Comparison of ENCODE assay signal across 8 cellular contexts in the genomic region with DNA sequence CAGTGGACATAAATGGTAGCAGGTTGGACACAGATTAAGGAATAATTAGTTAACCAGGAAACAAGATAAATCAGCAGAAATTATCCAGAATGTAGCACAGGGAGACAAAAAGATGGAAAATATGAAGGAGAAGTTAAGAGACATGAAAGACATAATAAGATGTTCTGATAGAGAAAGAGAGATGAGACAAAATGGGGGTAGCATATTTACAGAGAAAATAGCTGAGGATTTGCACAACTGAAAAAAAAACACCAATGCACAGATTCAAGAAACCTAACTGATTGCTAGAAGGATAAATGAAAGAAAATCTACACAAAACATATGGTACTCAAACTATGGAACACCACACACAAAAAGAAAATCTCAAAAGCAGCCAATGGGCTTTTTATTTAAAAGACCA. TPM values are rescaled to one million over a fixed set of nuclear protein-coding genes. Genes with fewer than 3 reads are reported as not detected.
A peak's percentile ranks its signal among the peaks of the same experiment; 100 is the strongest.
DNase-seq lines count a peak whose midpoint lies in the region; ATAC-seq lines count a peak whose summit lies in the region.

No MANE protein-coding gene starts in this region.

- H3K4me3 Mint-ChIP-seq in activated CD4-positive, alpha-beta T cell treated with anti-CD3 and anti-CD28 coated beads for 36 hours = peak overlapping the region; percentile 67
- H3K4me3 Mint-ChIP-seq in activated CD4-positive, alpha-beta memory T cell treated with anti-CD3 and anti-CD28 coated beads, Interleukin-2, amount 10 ng/mL, durations not matched to agents 7 days and 5 days = peak overlapping the region; percentile 77
- H3K4me3 Mint-ChIP-seq in stimulated activated naive CD8-positive, alpha-beta T cell treated with anti-CD3 and anti-CD28 coated beads, Interleukin-15, amount 100 ng/mL, for 72 hours = peak overlapping the region; percentile 66 to 83

- ATAC-seq in activated CD4-positive, alpha-beta T cell treated with anti-CD3 and anti-CD28 coated beads for 36 hours = no peak
- ATAC-seq in stimulated activated naive CD8-positive, alpha-beta T cell treated with anti-CD3 and anti-CD28 coated beads, Interleukin-15, amount 100 ng/mL, for 72 hours = no peak

- no peak for DNase-seq in activated CD4-positive, alpha-beta T cell treated with anti-CD3 and anti-CD28 coated beads for 36 hours
- DNase-seq in activated CD4-positive, alpha-beta T cell treated with anti-CD3 and anti-CD28 coated beads, Interleukin-2, amount 50 U/mL, for 48 hours = no peak
- DNase-seq in activated CD4-positive, alpha-beta memory T cell treated with anti-CD3 and anti-CD28 coated beads, Interleukin-2, amount 10 ng/mL, durations not matched to agents 7 days and 5 days = no peak
- no peak for DNase-seq in stimulated activated naive CD8-positive, alpha-beta T cell treated with anti-CD3 and anti-CD28 coated beads, Interleukin-15, amount 100 ng/mL, for 72 hours
- DNase-seq in H4 (ENCODE audit: low spot score) = no peak
- DNase-seq in NCI-H2029 (lab: John Stamatoyannopoulos, UW) = no peak
- no peak for DNase-seq in NCI-H82 treated with DMSO at 0.1 percent for 48 hours (lab: John Stamatoyannopoulos, UW; ENCODE audit: unreplicated experiment)

- intact Hi-C loops in activated CD4-positive, alpha-beta T cell treated with anti-CD3 and anti-CD28 coated beads for 36 hours (cut with DNase I, micrococcal nuclease) = loop anchor here (1.0 to 5.0 kb wide), 3 partner anchors 17 to 34 kb away; a partner anchor contains a TSS

- H3K9ac ChIP-seq in iPS-15b (ENCODE audit: low read depth, low read length) = no peak overlapping the region

- no peaks in the 10 kb centered on the region for H3K36me3 Mint-ChIP-seq in activated CD4-positive, alpha-beta T cell treated with anti-CD3 and anti-CD28 coated beads for 36 hours (ENCODE audit: low read depth)
- no peaks in the 10 kb centered on the region for H3K36me3 Mint-ChIP-seq in activated CD4-positive, alpha-beta memory T cell treated with anti-CD3 and anti-CD28 coated beads, Interleukin-2, amount 10 ng/mL, durations not matched to agents 7 days and 5 days (ENCODE audit: low read depth)

- peaks cover 15% of the 10 kb centered on the region for H3K4me1 Mint-ChIP-seq in activated CD4-positive, alpha-beta T cell treated with anti-CD3 and anti-CD28 coated beads for 36 hours
- H3K4me1 Mint-ChIP-seq in activated CD4-positive, alpha-beta memory T cell treated with anti-CD3 and anti-CD28 coated beads, Interleukin-2, amount 10 ng/mL, durations not matched to agents 7 days and 5 days = peaks cover 26% of the 10 kb centered on the region
- H3K4me1 Mint-ChIP-seq in stimulated activated naive CD8-positive, alpha-beta T cell treated with anti-CD3 and anti-CD28 coated beads, Interleukin-15, amount 100 ng/mL, for 72 hours = peaks cover 21% of the 10 kb centered on the region

- no peaks in the 10 kb centered on the region for H3K9me3 Mint-ChIP-seq in activated CD4-positive, alpha-beta T cell treated with anti-CD3 and anti-CD28 coated beads for 36 hours (ENCODE audit: low read depth)
- H3K9me3 Mint-ChIP-seq in activated CD4-positive, alpha-beta memory T cell treated with anti-CD3 and anti-CD28 coated beads, Interleukin-2, amount 10 ng/mL, durations not matched to agents 7 days and 5 days = no peaks in the 10 kb centered on the region
- H3K9me3 Mint-ChIP-seq in stimulated activated naive CD8-positive, alpha-beta T cell treated with anti-CD3 and anti-CD28 coated beads, Interleukin-15, amount 100 ng/mL, for 72 hours = no peaks in the 10 kb centered on the region

- peaks cover 9% of the 10 kb centered on the region for H3K4me1 ChIP-seq in iPS-15b (ENCODE audit: control insufficient read depth, insufficient read depth, low read length)

- CTCF ChIA-PET in activated CD4-positive, alpha-beta T cell treated with anti-CD3 and anti-CD28 coated beads for 36 hours (lab: Charles Lee) = interaction anchor here (0.6 to 4.2 kb wide), 8 partner anchors 8 to 465 kb away, joined by 3 to 24 read pairs (median 4); no protein-coding TSS in a partner anchor
- CTCF ChIA-PET in activated CD4-positive, alpha-beta memory T cell treated with anti-CD3 and anti-CD28 coated beads, Interleukin-2, amount 10 ng/mL, durations not matched to agents 7 days and 5 days (lab: Charles Lee) = interaction anchor here (0.7 to 2.0 kb wide), 6 partner anchors 10 to 205 kb away, joined by 3 to 8 read pairs (median 4); no protein-coding TSS in a partner anchor

- POLR2A ChIA-PET in activated CD4-positive, alpha-beta T cell treated with anti-CD3 and anti-CD28 coated beads for 36 hours (lab: Charles Lee) = interaction anchor here (0.6 kb wide), 1 partner anchor 750 kb away, joined by 8 read pairs; no protein-coding TSS in a partner anchor
- POLR2A ChIA-PET in activated CD4-positive, alpha-beta memory T cell treated with anti-CD3 and anti-CD28 coated beads, Interleukin-2, amount 10 ng/mL, durations not matched to agents 7 days and 5 days (lab: Charles Lee) = interaction anchor here (0.9 to 2.0 kb wide), 3 partner anchors 10 to 50 kb away, joined by 3 to 5 read pairs (median 3); a partner anchor contains a TSS

- H3K36me3 ChIP-seq in iPS-15b (ENCODE audit: control insufficient read depth, insufficient read depth, low read length) = no peaks in the 10 kb centered on the region

- H3K9me3 ChIP-seq in iPS-15b (ENCODE audit: control insufficient read depth, insufficient read depth, low read length) = no peaks in the 10 kb centered on the region

- H3K27me3 Mint-ChIP-seq in activated CD4-positive, alpha-beta T cell treated with anti-CD3 and anti-CD28 coated beads for 36 hours = no peaks in the 10 kb centered on the region
- no peaks in the 10 kb centered on the region for H3K27me3 Mint-ChIP-seq in activated CD4-positive, alpha-beta memory T cell treated with anti-CD3 and anti-CD28 coated beads, Interleukin-2, amount 10 ng/mL, durations not matched to agents 7 days and 5 days
- no peaks in the 10 kb centered on the region for H3K27me3 Mint-ChIP-seq in stimulated activated naive CD8-positive, alpha-beta T cell treated with anti-CD3 and anti-CD28 coated beads, Interleukin-15, amount 100 ng/mL, for 72 hours

- H3K27me3 ChIP-seq in iPS-15b (ENCODE audit: control insufficient read depth, insufficient read depth, low read length) = no peaks in the 10 kb centered on the region

- peak overlapping the region; percentile 74 for H3K4me3 ChIP-seq in iPS-15b (ENCODE audit: low read depth, low read length)

- H3K27ac Mint-ChIP-seq in activated CD4-positive, alpha-beta T cell treated with anti-CD3 and anti-CD28 coated beads for 36 hours = peak overlapping the region; percentile 63
- H3K27ac Mint-ChIP-seq in activated CD4-positive, alpha-beta memory T cell treated with anti-CD3 and anti-CD28 coated beads, Interleukin-2, amount 10 ng/mL, durations not matched to agents 7 days and 5 days = no peak overlapping the region
- H3K27ac Mint-ChIP-seq in stimulated activated naive CD8-positive, alpha-beta T cell treated with anti-CD3 and anti-CD28 coated beads, Interleukin-15, amount 100 ng/mL, for 72 hours = peak overlapping the region in 1 of 2 donors; percentile 13

RNA-seq across cellular contexts. Expression of a gene that starts 34.6 kb away (rescaled TPM):
- total RNA-seq in activated CD4-positive, alpha-beta T cell treated with anti-CD3 and anti-CD28 coated beads for 36 hours = 10 to 100 TPM; 14.9 to 17.0 TPM
- total RNA-seq in activated CD4-positive, alpha-beta memory T cell treated with anti-CD3 and anti-CD28 coated beads, Interleukin-2, amount 10 ng/mL, durations not matched to agents 7 days and 5 days = 10 to 100 TPM; 16.5 TPM
- total RNA-seq in H4 (2014; rRNA removed; shearing (Covaris generic)) = 5.1 and 6.8 TPM in 2 replicates

RNA-seq across cellular contexts. Expression of a gene that starts 35.0 kb away (rescaled TPM):
- total RNA-seq in activated CD4-positive, alpha-beta T cell treated with anti-CD3 and anti-CD28 coated beads for 36 hours = 1 to 10 TPM; 2.5 TPM
- total RNA-seq in activated CD4-positive, alpha-beta memory T cell treated with anti-CD3 and anti-CD28 coated beads, Interleukin-2, amount 10 ng/mL, durations not matched to agents 7 days and 5 days = 1 to 10 TPM; 1.6 to 2.1 TPM
- 1.1 and 1.6 TPM in 2 replicates for total RNA-seq in H4 (2014; rRNA removed; shearing (Covaris generic))

RNA-seq across cellular contexts. Expression of a gene that starts 53.0 kb away (rescaled TPM):
- total RNA-seq in activated CD4-positive, alpha-beta T cell treated with anti-CD3 and anti-CD28 coated beads for 36 hours = 100 to 1,000 TPM; 137 to 163 TPM
- total RNA-seq in activated CD4-positive, alpha-beta memory T cell treated with anti-CD3 and anti-CD28 coated beads, Interleukin-2, amount 10 ng/mL, durations not matched to agents 7 days and 5 days = 100 to 1,000 TPM; 497 to 505 TPM
- total RNA-seq in H4 (2014; rRNA removed; shearing (Covaris generic)) = 9.2 and 12.3 TPM in 2 replicates

Comparison
In these comparisons a context has a peak if more than half of its experiments do, and no peak if none do; other contexts are left out.
1. RNA of a gene that starts 53.0 kb away (total RNA-seq): 497 to 505 TPM in activated CD4-positive, alpha-beta memory T cell treated with anti-CD3 and anti-CD28 coated beads, Interleukin-2, amount 10 ng/mL, durations not matched to agents 7 days and 5 days and 137 to 163 TPM in activated CD4-positive, alpha-beta T cell treated with anti-CD3 and anti-CD28 coated beads for 36 hours; 9.2 to 12.3 TPM in H4; every median in the first group is over 10 times any median in the second.
2. Peak in every context shown above with its lines, with median percentiles within 50 percentile points of each other: H3K4me3 Mint-ChIP-seq.